11 cellular contexts compared by ENCODE assay signal in the genomic region with DNA sequence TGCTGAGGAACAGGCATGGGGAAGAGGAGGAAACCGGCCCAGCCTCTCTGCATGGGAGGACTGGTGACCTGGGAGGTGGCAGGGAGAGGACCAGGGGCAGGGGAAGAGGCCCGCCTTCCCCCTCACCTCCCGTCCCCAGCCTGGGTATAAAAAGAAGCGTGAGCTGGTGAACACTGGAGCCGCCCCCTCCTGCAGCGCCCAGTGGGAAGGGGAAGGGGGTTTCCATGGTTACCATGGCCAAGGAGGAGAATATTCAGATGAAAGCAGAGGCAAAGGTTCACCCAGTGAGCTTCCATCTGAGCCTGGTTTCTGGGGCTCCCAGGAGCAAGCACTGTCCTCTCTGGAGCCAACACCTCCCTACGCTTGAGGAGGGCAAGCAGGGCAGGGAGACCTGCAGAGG.
"Had no signal": no experiment of that assay in that cellular context is flagged by ENCODE, and none has a peak within 500 bp of the region (broad histone marks: within the 10 kb centered on the region; RNA-seq: fewer than 3 reads in every experiment).

No MANE protein-coding gene starts in this region.

- H3K27me3 ChIP-seq: ascending aorta had no signal

- H3K27ac ChIP-seq: ascending aorta had no signal

- FAIRE-seq: islet of Langerhans had no signal

- DNase-seq: activated CD4-positive, alpha-beta memory T cell treated with anti-CD3 and anti-CD28 coated beads, Interleukin-2, amount 10 ng/mL, durations not matched to agents 7 days and 5 days; activated naive CD8-positive, alpha-beta T cell treated with anti-CD3 and anti-CD28 coated beads, Interleukin-2, amount 50 U/mL, for 24 hours; effector CD8-positive, alpha-beta T cell; mammary epithelial cell; stimulated activated CD4-positive, alpha-beta T cell treated with anti-CD3 and anti-CD28 coated beads, Interleukin-15, amount 100 ng/mL, for 24 hours; stimulated activated CD4-positive, alpha-beta T cell treated with anti-CD3 and anti-CD28 coated beads, Interleukin-4, amount 100 ng/mL, for 24 hours; stimulated activated naive CD8-positive, alpha-beta T cell treated with anti-CD3 and anti-CD28 coated beads, Interleukin-15, amount 100 ng/mL, for 72 hours; T-helper 9 cell had no signal

- H3K4me3 Mint-ChIP-seq: activated CD4-positive, alpha-beta memory T cell treated with anti-CD3 and anti-CD28 coated beads, Interleukin-2, amount 10 ng/mL, durations not matched to agents 7 days and 5 days; activated naive CD8-positive, alpha-beta T cell treated with anti-CD3 and anti-CD28 coated beads, Interleukin-2, amount 50 U/mL, for 24 hours; nephron; stimulated activated naive CD8-positive, alpha-beta T cell treated with anti-CD3 and anti-CD28 coated beads, Interleukin-15, amount 100 ng/mL, for 72 hours had no signal

- H3K27ac Mint-ChIP-seq: activated CD4-positive, alpha-beta memory T cell treated with anti-CD3 and anti-CD28 coated beads, Interleukin-2, amount 10 ng/mL, durations not matched to agents 7 days and 5 days; activated naive CD8-positive, alpha-beta T cell treated with anti-CD3 and anti-CD28 coated beads, Interleukin-2, amount 50 U/mL, for 24 hours; nephron had no signal

- H3K4me1 ChIP-seq: ascending aorta had no signal

- H3K9me3 ChIP-seq: ascending aorta had no signal

- H3K36me3 ChIP-seq: ascending aorta had no signal

- H3K4me1 Mint-ChIP-seq: activated CD4-positive, alpha-beta memory T cell treated with anti-CD3 and anti-CD28 coated beads, Interleukin-2, amount 10 ng/mL, durations not matched to agents 7 days and 5 days; activated naive CD8-positive, alpha-beta T cell treated with anti-CD3 and anti-CD28 coated beads, Interleukin-2, amount 50 U/mL, for 24 hours had no signal

- H3K27me3 Mint-ChIP-seq: activated CD4-positive, alpha-beta memory T cell treated with anti-CD3 and anti-CD28 coated beads, Interleukin-2, amount 10 ng/mL, durations not matched to agents 7 days and 5 days; activated naive CD8-positive, alpha-beta T cell treated with anti-CD3 and anti-CD28 coated beads, Interleukin-2, amount 50 U/mL, for 24 hours; stimulated activated naive CD8-positive, alpha-beta T cell treated with anti-CD3 and anti-CD28 coated beads, Interleukin-15, amount 100 ng/mL, for 72 hours had no signal

- H3K4me3 ChIP-seq: ascending aorta had no signal

- H3K9me3 Mint-ChIP-seq: activated CD4-positive, alpha-beta memory T cell treated with anti-CD3 and anti-CD28 coated beads, Interleukin-2, amount 10 ng/mL, durations not matched to agents 7 days and 5 days; activated naive CD8-positive, alpha-beta T cell treated with anti-CD3 and anti-CD28 coated beads, Interleukin-2, amount 50 U/mL, for 24 hours; nephron; stimulated activated naive CD8-positive, alpha-beta T cell treated with anti-CD3 and anti-CD28 coated beads, Interleukin-15, amount 100 ng/mL, for 72 hours had no signal
